ENCODE assay signal across 2 cellular contexts in genomic region chrX:55490121-55490520, GRCh38.
TF ChIP-seq lines count a peak whose summit lies in the region.

No MANE protein-coding gene starts in this region.

TF ChIP-seq in liver, 16 proteins besides CTCF, POLR2A, EP300 and RAD21:
- TF ChIP-seq REST (IDR thresholded peaks at IDR 0.05) (no peak), MAX (IDR thresholded peaks at IDR 0.05) (no peak), FOXA2 (IDR thresholded peaks at IDR 0.05) (no peak), EGR1 (IDR thresholded peaks at IDR 0.05; ENCODE audit: low read depth in 2 of 2) (no peak), ATF3 (IDR thresholded peaks at IDR 0.05) (no peak), FOXA1 (IDR thresholded peaks at IDR 0.05) (no peak), RXRA (IDR thresholded peaks at IDR 0.05) (no peak), JUND (IDR thresholded peaks at IDR 0.05) (no peak), HNF4A (conservative IDR thresholded peaks at IDR 0.05) (no peak), YY1 (IDR thresholded peaks at IDR 0.05) (no peak)

TF ChIP-seq in HepG2, 621 proteins besides CTCF, POLR2A, EP300 and RAD21:
- no peak for TF ChIP-seq NFE2 (CRISPR knock-in tag; IDR thresholded peaks at IDR 0.05)
- TF ChIP-seq CENPBD1 (CRISPR knock-in tag; IDR thresholded peaks at IDR 0.05; ENCODE audit: borderline replicate concordance, low read depth): no peak
- TF ChIP-seq ZNF136 (CRISPR knock-in tag; IDR thresholded peaks at IDR 0.05; ENCODE audit: low read depth): no peak
- no peak for TF ChIP-seq CAMTA2 (CRISPR knock-in tag; IDR thresholded peaks at IDR 0.05; ENCODE audit: borderline replicate concordance)
- TF ChIP-seq PAX8 (CRISPR knock-in tag; IDR thresholded peaks at IDR 0.05; ENCODE audit: borderline replicate concordance): no peak
- no peak for TF ChIP-seq ZNF17 (CRISPR knock-in tag; IDR thresholded peaks at IDR 0.05)
- no peak for TF ChIP-seq MTF2 (CRISPR knock-in tag; IDR thresholded peaks at IDR 0.05; ENCODE audit: borderline replicate concordance)
- no peak for TF ChIP-seq SP4 (CRISPR knock-in tag; IDR thresholded peaks at IDR 0.05)
- no peak for TF ChIP-seq ESRRA (CRISPR knock-in tag; IDR thresholded peaks at IDR 0.05; ENCODE audit: low read depth)
- no peak for TF ChIP-seq LBX2 (CRISPR knock-in tag; IDR thresholded peaks at IDR 0.05; ENCODE audit: borderline replicate concordance)
- no peak for TF ChIP-seq HDAC2 (CRISPR knock-in tag; IDR thresholded peaks at IDR 0.05)
- TF ChIP-seq ZNF280B (CRISPR knock-in tag; IDR thresholded peaks at IDR 0.05; ENCODE audit: borderline replicate concordance): no peak
